In genomic region chr9:126376311-126376902, GRCh38 we compare ENCODE assay signal across 9 cellular contexts. TPM values are rescaled to one million over a fixed set of nuclear protein-coding genes. Genes with fewer than 3 reads are reported as not detected.
DNase-seq lines count a peak whose midpoint lies in the region; ATAC-seq and TF ChIP-seq lines count a peak whose summit lies in the region.
"Had no signal": no experiment of that assay in that cellular context is flagged by ENCODE, and none has a peak within 500 bp of the region (broad histone marks: within the 10 kb centered on the region; RNA-seq: fewer than 3 reads in every experiment).

No MANE protein-coding gene starts in this region.

- H3K4me3 Mint-ChIP-seq in T-helper 17 cell = no peak overlapping the region
- no peak overlapping the region for H3K4me3 Mint-ChIP-seq in activated CD4-positive, alpha-beta memory T cell treated with anti-CD3 and anti-CD28 coated beads, Interleukin-2, amount 10 ng/mL, durations not matched to agents 7 days and 5 days

- H3K9me3 ChIP-seq in T-helper 17 cell (ENCODE audit: control insufficient read depth, low read length, poor library complexity, severe bottlenecking) = no peaks in the 10 kb centered on the region

- peaks cover 23% of the 10 kb centered on the region for H3K4me1 Mint-ChIP-seq in T-helper 17 cell
- H3K4me1 Mint-ChIP-seq in activated CD4-positive, alpha-beta memory T cell treated with anti-CD3 and anti-CD28 coated beads, Interleukin-2, amount 10 ng/mL, durations not matched to agents 7 days and 5 days = peaks cover 13% of the 10 kb centered on the region

- intact Hi-C loops in sciatic nerve (cut with DNase I) = no loop called here

- no peak for DNase-seq in HL-60 (ENCODE audit: low read depth in 1 of 2, low spot score in 1 of 2)
- DNase-seq in T-helper 17 cell = no peak
- DNase-seq in inferior parietal cortex (ENCODE audit: extremely low spot score) = peak; percentile 73
- DNase-seq in sciatic nerve (ENCODE audit: low spot score) = peak; percentile 74
- DNase-seq in DMS 273 treated with DMSO at 0.1 percent for 48 hours (lab: John Stamatoyannopoulos, UW) = no peak
- DNase-seq in activated CD4-positive, alpha-beta memory T cell treated with anti-CD3 and anti-CD28 coated beads, Interleukin-2, amount 10 ng/mL, durations not matched to agents 7 days and 5 days = no peak
- DNase-seq in NCI-H2029 (lab: John Stamatoyannopoulos, UW) = no peak
- DNase-seq: MV-4-11 had no signal

- TF ChIP-seq CTCF in HL-60 (IDR thresholded peaks at IDR 0.05; ENCODE audit: insufficient read depth, low read length) = no peak

- H3K9me3 Mint-ChIP-seq in activated CD4-positive, alpha-beta memory T cell treated with anti-CD3 and anti-CD28 coated beads, Interleukin-2, amount 10 ng/mL, durations not matched to agents 7 days and 5 days = no peaks in the 10 kb centered on the region

- peaks cover 5% of the 10 kb centered on the region for H3K36me3 Mint-ChIP-seq in T-helper 17 cell (ENCODE audit: low read depth)
- no peaks in the 10 kb centered on the region for H3K36me3 Mint-ChIP-seq in activated CD4-positive, alpha-beta memory T cell treated with anti-CD3 and anti-CD28 coated beads, Interleukin-2, amount 10 ng/mL, durations not matched to agents 7 days and 5 days (ENCODE audit: low read depth)

- H3K27me3 ChIP-seq in HL-60 (ENCODE audit: insufficient read depth, poor library complexity, severe bottlenecking) = no peaks in the 10 kb centered on the region

- H3K27me3 Mint-ChIP-seq in T-helper 17 cell = no peaks in the 10 kb centered on the region
- peaks cover 8% of the 10 kb centered on the region for H3K27me3 Mint-ChIP-seq in activated CD4-positive, alpha-beta memory T cell treated with anti-CD3 and anti-CD28 coated beads, Interleukin-2, amount 10 ng/mL, durations not matched to agents 7 days and 5 days

- CTCF ChIA-PET in activated CD4-positive, alpha-beta memory T cell treated with anti-CD3 and anti-CD28 coated beads, Interleukin-2, amount 10 ng/mL, durations not matched to agents 7 days and 5 days (lab: Charles Lee) = interaction anchor here (2.0 kb wide), 1 partner anchor 23 kb away, joined by 6 read pairs; no protein-coding TSS in a partner anchor

- peak overlapping the region; percentile 1 for H3K27ac ChIP-seq in HL-60 (replicated peaks)

- ATAC-seq in T-helper 17 cell (no peak), sciatic nerve (peak; percentile 77), GM19452 (IDR thresholded peaks at IDR 0.05; ENCODE audit: unreplicated experiment) (no peak)

- POLR2A ChIA-PET in activated CD4-positive, alpha-beta memory T cell treated with anti-CD3 and anti-CD28 coated beads, Interleukin-2, amount 10 ng/mL, durations not matched to agents 7 days and 5 days (lab: Charles Lee) = no interaction called here

- no peak overlapping the region for H3K4me3 ChIP-seq in HL-60 (replicated peaks; ENCODE audit: insufficient read depth, low read length)

- peak overlapping the region; percentile 45 for H3K27ac Mint-ChIP-seq in T-helper 17 cell
- no peak overlapping the region for H3K27ac Mint-ChIP-seq in activated CD4-positive, alpha-beta memory T cell treated with anti-CD3 and anti-CD28 coated beads, Interleukin-2, amount 10 ng/mL, durations not matched to agents 7 days and 5 days

RNA-seq across cellular contexts. Expression of gene MVB12B, which starts 49.8 kb away (rescaled TPM):
- total RNA-seq in T-helper 17 cell (10 to 100 TPM; 10.4 to 13.9 TPM), sciatic nerve (65.7 TPM)
- total RNA-seq in activated CD4-positive, alpha-beta memory T cell treated with anti-CD3 and anti-CD28 coated beads, Interleukin-2, amount 10 ng/mL, durations not matched to agents 7 days and 5 days = 1 to 10 TPM; 1.8 to 2.4 TPM

Comparison
In these comparisons a context has a peak if more than half of its experiments do, and no peak if none do; other contexts are left out.
1. DNase-seq: peak in inferior parietal cortex (single experiment) and sciatic nerve (single experiment); none in HL-60 (0 of 2), T-helper 17 cell (0 of 3), DMS 273 treated with DMSO at 0.1 percent for 48 hours (single experiment), activated CD4-positive, alpha-beta memory T cell treated with anti-CD3 and anti-CD28 coated beads, Interleukin-2, amount 10 ng/mL, durations not matched to agents 7 days and 5 days (single experiment) and NCI-H2029 (single experiment).